ENCODE assay signal across 14 cellular contexts in the genomic region with DNA sequence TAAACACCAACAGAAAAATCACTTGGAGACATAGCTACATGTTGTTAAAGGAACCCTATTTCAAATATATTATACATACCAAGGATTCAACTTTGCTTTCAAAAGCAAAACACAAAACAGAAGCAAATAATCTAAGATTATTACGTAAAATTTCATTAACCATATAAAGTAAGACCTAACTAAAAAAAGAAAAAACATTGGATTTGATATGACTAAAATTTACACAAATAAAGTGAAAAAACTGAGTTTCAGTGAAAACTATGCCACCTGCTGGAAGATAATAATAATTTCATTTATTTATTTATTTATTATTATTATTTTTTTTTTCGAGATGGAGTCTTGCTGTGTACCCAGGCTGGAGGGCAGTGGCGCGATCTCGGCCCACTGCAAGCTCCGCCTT. TPM values are rescaled to one million over a fixed set of nuclear protein-coding genes. Genes with fewer than 3 reads are reported as not detected.
A peak's percentile ranks its signal among the peaks of the same experiment; 100 is the strongest.
DNase-seq lines count a peak whose midpoint lies in the region; ATAC-seq, FAIRE-seq and TF ChIP-seq lines count a peak whose summit lies in the region.
"Had no signal": no experiment of that assay in that cellular context is flagged by ENCODE, and none has a peak within 500 bp of the region (broad histone marks: within the 10 kb centered on the region; RNA-seq: fewer than 3 reads in every experiment).

No MANE protein-coding gene starts in this region.

- H3K4me2 ChIP-seq in A549 = no peak overlapping the region

- no peaks in the 10 kb centered on the region for H3K27me3 ChIP-seq in ascending aorta

- H3K4me1 ChIP-seq in A549 = no peaks in the 10 kb centered on the region; the same call in 2 of the 3 replicates
- H3K4me1 ChIP-seq in ascending aorta = no peaks in the 10 kb centered on the region

- FAIRE-seq in A549 (lab: Jason Lieb, UNC) = no peak
- peak; percentile 62 for FAIRE-seq in islet of Langerhans (lab: Jason Lieb, UNC)
- no peak for FAIRE-seq in D721Med (lab: Jason Lieb, UNC)
- FAIRE-seq: GM18507 had no signal

- H3K27ac ChIP-seq in A549 (no peak overlapping the region), ascending aorta (no peak overlapping the region)

- DNase-seq in A549 (ENCODE audit: low read depth in 1 of 2, low spot score in 1 of 2) (peak in 1 of 2 experiments; percentile 13), ELR (ENCODE audit: low read depth) (peak; percentile 54), ascending aorta (ENCODE audit: low spot score in 2 of 2) (no peak), GM19240 (ENCODE audit: insufficient read length, low spot score) (no peak), D721Med (ENCODE audit: insufficient read length, low spot score) (no peak), foreskin melanocyte (no peak)
- DNase-seq: activated CD8-positive, alpha-beta memory T cell treated with anti-CD3 and anti-CD28 coated beads for 24 hours; Calu3; head of caudate nucleus; naive thymus-derived CD4-positive, alpha-beta T cell; NCI-H510A had no signal

- ATAC-seq in A549 (no peak), GM21576 (IDR thresholded peaks at IDR 0.05; ENCODE audit: unreplicated experiment) (no peak)
- ATAC-seq: naive thymus-derived CD4-positive, alpha-beta T cell had no signal

- TF ChIP-seq CTCF in A549 (IDR thresholded peaks at IDR 0.05) (peak; percentile 37), ascending aorta (IDR thresholded peaks at IDR 0.05) (peak in 2 of 3 experiments; percentile 21 to 30), D721Med (IDR thresholded peaks at IDR 0.05; ENCODE audit: insufficient read depth, missing control alignments) (no peak)

- POLR2A ChIA-PET in A549 (lab: Yijun Ruan, JAX) = no interaction called here

- no peaks in the 10 kb centered on the region for H3K36me3 ChIP-seq in ascending aorta

- TF ChIP-seq RAD21 in A549 (conservative IDR thresholded peaks at IDR 0.05 in 1 of 2, IDR thresholded peaks at IDR 0.05 in 1 of 2) = no peak

- H3K9me3 ChIP-seq in A549 = no peaks in the 10 kb centered on the region
- H3K9me3 ChIP-seq in ascending aorta = no peaks in the 10 kb centered on the region

- intact Hi-C loops in ascending aorta (cut with DNase I) = no loop called here

- H3K4me3 ChIP-seq in A549 = no peak overlapping the region
- H3K4me3 ChIP-seq in ascending aorta = no peak overlapping the region

- no peak for TF ChIP-seq EP300 in A549 (IDR thresholded peaks at IDR 0.05)

- CTCF ChIA-PET in A549 (lab: Yijun Ruan, JAX) = interaction anchor here (0.5 to 1.7 kb wide), 4 partner anchors 9 to 72 kb away, joined by 3 to 5 read pairs (median 3); no protein-coding TSS in a partner anchor

- 62% methylated on average over 6 of the region's 6 CpGs for WGBS in A549 (ENCODE audit: missing lambda C conversion rate)

- TF ChIP-seq POLR2A in A549 (IDR thresholded peaks at IDR 0.05; ENCODE audit: low read length) = no peak

TF ChIP-seq in A549, 52 proteins besides CTCF, POLR2A, EP300 and RAD21:
- no peak for TF ChIP-seq ESRRA (IDR thresholded peaks at IDR 0.05; ENCODE audit: borderline replicate concordance, low read length)
- TF ChIP-seq SMC3 (IDR thresholded peaks at IDR 0.05) = peak; percentile 24; the same call in 1 of the 3 replicates

RNA-seq across cellular contexts. Expression of a gene that starts 45.2 kb away (rescaled TPM):
- polyA plus RNA-seq in A549 (2011; rRNA removed) = 21.1 and 35.6 TPM in 2 replicates
- polyA plus RNA-seq in A549 (2012; cell fraction: cytosol; rRNA removed) = 5.8 and 6.0 TPM in 2 replicates
- polyA plus RNA-seq in A549 (2012; cell fraction: nucleus; rRNA removed) = 3.5 and 3.9 TPM in 2 replicates
- 14.4 to 16.3 TPM (median 16.0 TPM) in 3 replicates for polyA plus RNA-seq in A549 (2017; fragmentation: RNase III; extraction: RNeasy Plus Mini Kit Qiagen cat#74134 plus additional on column Dnase treatment)
- 17.9 and 19.7 TPM in 2 replicates for polyA minus RNA-seq in A549 (2011; rRNA and poly(A)+ RNA removed)
- 0.11 TPM for total RNA-seq in ascending aorta

RNA-seq across cellular contexts. Expression of a gene that starts 45.3 kb away (rescaled TPM):
- polyA plus RNA-seq in A549 (2011; rRNA removed) (15.3 and 15.9 TPM in 2 replicates), A549 (2017; fragmentation: RNase III; extraction: RNeasy Plus Mini Kit Qiagen cat#74134 plus additional on column Dnase treatment) (16.4 to 20.7 TPM (median 18.4 TPM) in 3 replicates)
- polyA plus RNA-seq in A549 (2012; cell fraction: cytosol; rRNA removed) = 3.0 TPM in 2 replicates
- 1.6 and 2.8 TPM in 2 replicates for polyA plus RNA-seq in A549 (2012; cell fraction: nucleus; rRNA removed)
- 26.5 and 26.9 TPM in 2 replicates for polyA minus RNA-seq in A549 (2011; rRNA and poly(A)+ RNA removed)
- total RNA-seq in ascending aorta = 12.9 TPM
